ENCODE assay signal across 1 cellular context in genomic region chr1:1004780-1005697, GRCh38.
A peak's percentile ranks its signal among the peaks of the same experiment; 100 is the strongest.
TF ChIP-seq lines count a peak whose summit lies in the region.

No MANE protein-coding gene starts in this region.

TF ChIP-seq in K562, 482 proteins besides CTCF, POLR2A, EP300 and RAD21 (continued from another document and continues in another):
- TF ChIP-seq THAP7 (CRISPR knock-in tag; IDR thresholded peaks at IDR 0.05): no peak
- no peak for TF ChIP-seq ZNF23 (CRISPR knock-in tag; IDR thresholded peaks at IDR 0.05)
- no peak for TF ChIP-seq ZNF197 (CRISPR knock-in tag; IDR thresholded peaks at IDR 0.05; ENCODE audit: low read depth)
- TF ChIP-seq MGA (IDR thresholded peaks at IDR 0.05): peak; percentile 54
- TF ChIP-seq TAF9B (IDR thresholded peaks at IDR 0.05; ENCODE audit: partially characterized antibody): no peak
- no peak for TF ChIP-seq HOMEZ (CRISPR knock-in tag; IDR thresholded peaks at IDR 0.05)
- no peak for TF ChIP-seq ESRRB (CRISPR knock-in tag; IDR thresholded peaks at IDR 0.05; ENCODE audit: borderline replicate concordance)
- no peak for TF ChIP-seq SMARCB1 (IDR thresholded peaks at IDR 0.05; ENCODE audit: insufficient read length, low read depth)
- TF ChIP-seq ZFP91 (CRISPR knock-in tag; IDR thresholded peaks at IDR 0.05): no peak
- no peak for TF ChIP-seq SIN3A (IDR thresholded peaks at IDR 0.05; ENCODE audit: borderline replicate concordance in 2 of 2, control insufficient read depth in 1 of 2, low read depth in 2 of 2, low read length in 2 of 2)
- no peak for TF ChIP-seq NCOA6 (IDR thresholded peaks at IDR 0.05)
- no peak for TF ChIP-seq ATF1 (CRISPR knock-in tag; IDR thresholded peaks at IDR 0.05)
- peak; percentile 62 for TF ChIP-seq ATF1 (tag; IDR thresholded peaks at IDR 0.05)
- TF ChIP-seq HNRNPH1 (optimal IDR thresholded peaks at IDR 0.05; ENCODE audit: low read depth, low read length): no peak
- no peak for TF ChIP-seq HIVEP1 (CRISPR knock-in tag; IDR thresholded peaks at IDR 0.05)
- no peak for TF ChIP-seq RNF219 (CRISPR knock-in tag; IDR thresholded peaks at IDR 0.05)
- TF ChIP-seq ZBTB1 (CRISPR knock-in tag; IDR thresholded peaks at IDR 0.05; ENCODE audit: borderline replicate concordance, low read depth): no peak
- TF ChIP-seq SMC3 (conservative IDR thresholded peaks at IDR 0.05; ENCODE audit: insufficient read depth, low read depth, low read length): no peak
- TF ChIP-seq FOXJ3 (CRISPR knock-in tag; IDR thresholded peaks at IDR 0.05): no peak
- no peak for TF ChIP-seq ZFP1 (CRISPR knock-in tag; IDR thresholded peaks at IDR 0.05)
- no peak for TF ChIP-seq RB1 (IDR thresholded peaks at IDR 0.05; ENCODE audit: low read depth)
- peak; percentile 89 for TF ChIP-seq CTBP1 (IDR thresholded peaks at IDR 0.05; ENCODE audit: borderline replicate concordance)
- TF ChIP-seq HOXB6 (CRISPR knock-in tag; IDR thresholded peaks at IDR 0.05; ENCODE audit: borderline replicate concordance): no peak
- TF ChIP-seq NR2F6 (CRISPR knock-in tag; IDR thresholded peaks at IDR 0.05): no peak
- TF ChIP-seq FOXA3 (CRISPR knock-in tag; conservative IDR thresholded peaks at IDR 0.05 in 1 of 2, IDR thresholded peaks at IDR 0.05 in 1 of 2): no peak
- no peak for TF ChIP-seq RHOXF2B (CRISPR knock-in tag; conservative IDR thresholded peaks at IDR 0.05)
- TF ChIP-seq ASH1L (IDR thresholded peaks at IDR 0.05; ENCODE audit: borderline replicate concordance, low read depth, partially characterized antibody): no peak
- TF ChIP-seq ZNF57 (CRISPR knock-in tag; IDR thresholded peaks at IDR 0.05): no peak
- no peak for TF ChIP-seq ZNF507 (tag; conservative IDR thresholded peaks at IDR 0.05)
- no peak for TF ChIP-seq TEAD4 (IDR thresholded peaks at IDR 0.05; ENCODE audit: low read length)
- TF ChIP-seq TEAD4 (CRISPR knock-in tag; IDR thresholded peaks at IDR 0.05; ENCODE audit: borderline replicate concordance): no peak
- no peak for TF ChIP-seq MEIS2 (IDR thresholded peaks at IDR 0.05; ENCODE audit: partially characterized antibody)
- TF ChIP-seq SP1 (CRISPR knock-in tag; IDR thresholded peaks at IDR 0.05): peak; percentile 31; the same call in 1 of the 2 replicates
- TF ChIP-seq U2AF1 (optimal IDR thresholded peaks at IDR 0.05; ENCODE audit: low read depth, low read length): no peak
- TF ChIP-seq ZNF217 (CRISPR knock-in tag; IDR thresholded peaks at IDR 0.05): no peak
- no peak for TF ChIP-seq NFATC3 (IDR thresholded peaks at IDR 0.05)
- TF ChIP-seq ZNF586 (CRISPR knock-in tag; conservative IDR thresholded peaks at IDR 0.05): no peak
- TF ChIP-seq COPS2 (conservative IDR thresholded peaks at IDR 0.05): no peak
- 0 out of 2 replicates have a peak, but pooled peaks have one; percentile 15 for TF ChIP-seq GMEB1 (CRISPR knock-in tag; IDR thresholded peaks at IDR 0.05)
- 0 out of 2 replicates have a peak, but pooled peaks have one; percentile 60 for TF ChIP-seq CREB3 (tag; conservative IDR thresholded peaks at IDR 0.05; ENCODE audit: low read depth)
